8 cellular contexts compared by ENCODE assay signal in genomic region chr9:19946446-19947109, GRCh38.
DNase-seq lines count a peak whose midpoint lies in the region; ATAC-seq lines count a peak whose summit lies in the region.

No MANE protein-coding gene starts in this region.

- DNase-seq in COR-L47 (lab: John Stamatoyannopoulos, UW), result peak; percentile 22
- DNase-seq in NCI-H82 (lab: John Stamatoyannopoulos, UW), result peak; percentile 59
- peak; percentile 35 for DNase-seq in glomerular visceral epithelial cell (ENCODE audit: extremely low spot score)
- no peak for DNase-seq in SK-N-DZ (ENCODE audit: low spot score)
- no peak for DNase-seq in hepatic stellate cell (ENCODE audit: low spot score)
- no peak for DNase-seq in NCI-H1417 treated with DMSO at 0.1 percent for 48 hours (lab: John Stamatoyannopoulos, UW)

- ATAC-seq in GM21423 (IDR thresholded peaks at IDR 0.05; ENCODE audit: unreplicated experiment) (peak; percentile 64), GM19455 (IDR thresholded peaks at IDR 0.05; ENCODE audit: unreplicated experiment) (no peak)

Comparison
In these comparisons a context has a peak if more than half of its experiments do, and no peak if none do; other contexts are left out.
1. DNase-seq: peak in COR-L47 (single experiment), NCI-H82 (single experiment) and glomerular visceral epithelial cell (single experiment); none in SK-N-DZ (single experiment), hepatic stellate cell (single experiment) and NCI-H1417 treated with DMSO at 0.1 percent for 48 hours (single experiment).